7 cellular contexts compared by ENCODE assay signal in genomic region chr4:139666735-139667266, GRCh38. TPM values are rescaled to one million over a fixed set of nuclear protein-coding genes. Genes with fewer than 3 reads are reported as not detected.
DNase-seq lines count a peak whose midpoint lies in the region; ATAC-seq and TF ChIP-seq lines count a peak whose summit lies in the region.

No MANE protein-coding gene starts in this region.

- H3K27ac ChIP-seq in esophagus (ENCODE audit: low read depth in 2 of 2, low read length in 1 of 2) = peak overlapping the region; percentile 77 to 88

- no peaks in the 10 kb centered on the region for H3K36me3 ChIP-seq in MG63
- H3K36me3 ChIP-seq in esophagus (ENCODE audit: control insufficient read depth in 2 of 2, insufficient read depth in 2 of 2, low read length in 1 of 2) = no peaks in the 10 kb centered on the region

- H3K4me3 Mint-ChIP-seq in T-helper 2 cell treated with Interferon-gamma antibody and Interleukin-4, amounts not matched to agents 5 μg/mL and 100 μg/mL, for 36 hours = peak overlapping the region; percentile 92
- H3K4me3 Mint-ChIP-seq in natural killer cell = peak overlapping the region; percentile 91

- H3K9me3 ChIP-seq in MG63 = no peaks in the 10 kb centered on the region
- H3K9me3 ChIP-seq in esophagus (ENCODE audit: control insufficient read depth in 2 of 2, insufficient read depth in 1 of 2, low read depth in 1 of 2, low read length in 1 of 2) = no peaks in the 10 kb centered on the region

- ATAC-seq in GM18861 (IDR thresholded peaks at IDR 0.05; ENCODE audit: unreplicated experiment) = peak; percentile 30
- peak in 2 of 3 donors; percentile 27 to 40 for ATAC-seq in natural killer cell
- no peak for ATAC-seq in HG03175 (IDR thresholded peaks at IDR 0.05; ENCODE audit: unreplicated experiment)

- H3K4me3 ChIP-seq in MG63 = peak overlapping the region; percentile 56
- H3K4me3 ChIP-seq in esophagus (ENCODE audit: low read depth in 1 of 2, low read length in 2 of 2) = peak overlapping the region; percentile 33 to 82

- peaks cover 11% of the 10 kb centered on the region for H3K36me3 Mint-ChIP-seq in T-helper 2 cell treated with Interferon-gamma antibody and Interleukin-4, amounts not matched to agents 5 μg/mL and 100 μg/mL, for 36 hours (ENCODE audit: low read depth)
- H3K36me3 Mint-ChIP-seq in natural killer cell = no peaks in the 10 kb centered on the region

- H3K27me3 ChIP-seq in MG63 = no peaks in the 10 kb centered on the region
- H3K27me3 ChIP-seq in esophagus (ENCODE audit: control insufficient read depth in 1 of 2, insufficient read depth in 2 of 2, low read length in 2 of 2) = no peaks in the 10 kb centered on the region

- no peaks in the 10 kb centered on the region for H3K9me3 Mint-ChIP-seq in T-helper 2 cell treated with Interferon-gamma antibody and Interleukin-4, amounts not matched to agents 5 μg/mL and 100 μg/mL, for 36 hours
- no peaks in the 10 kb centered on the region for H3K9me3 Mint-ChIP-seq in natural killer cell

- H3K4me1 ChIP-seq in esophagus (ENCODE audit: control insufficient read depth in 2 of 2, insufficient read depth in 2 of 2, low read length in 1 of 2) = peaks cover 4 to 11% of the 10 kb centered on the region in 2 donors

- DNase-seq in MG63 (peak; percentile 7), natural killer cell (no peak), T-helper 9 cell (no peak)
- DNase-seq in T-helper 2 cell treated with Interferon-gamma antibody and Interleukin-4, amounts not matched to agents 5 μg/mL and 100 μg/mL, for 36 hours (ENCODE audit: low spot score) = peak; percentile 9

- no peaks in the 10 kb centered on the region for H3K27me3 Mint-ChIP-seq in T-helper 2 cell treated with Interferon-gamma antibody and Interleukin-4, amounts not matched to agents 5 μg/mL and 100 μg/mL, for 36 hours (ENCODE audit: low read depth)
- no peaks in the 10 kb centered on the region for H3K27me3 Mint-ChIP-seq in natural killer cell (ENCODE audit: low read depth in 2 of 2)

- 28 to 30% methylated on average over 11 of the region's 11 CpGs for WGBS in esophagus, 2 donors

- peaks cover 34% of the 10 kb centered on the region for H3K4me1 Mint-ChIP-seq in T-helper 2 cell treated with Interferon-gamma antibody and Interleukin-4, amounts not matched to agents 5 μg/mL and 100 μg/mL, for 36 hours (ENCODE audit: low read depth)
- H3K4me1 Mint-ChIP-seq in natural killer cell = peaks cover 50 to 51% of the 10 kb centered on the region in 2 donors

- TF ChIP-seq CTCF in natural killer cell (IDR thresholded peaks at IDR 0.05) = no peak

- intact Hi-C loops in natural killer cell (cut with micrococcal nuclease) = no loop called here

- H3K27ac Mint-ChIP-seq in T-helper 2 cell treated with Interferon-gamma antibody and Interleukin-4, amounts not matched to agents 5 μg/mL and 100 μg/mL, for 36 hours = peak overlapping the region; percentile 94
- H3K27ac Mint-ChIP-seq in natural killer cell = peak overlapping the region; percentile 81 to 85

RNA-seq across cellular contexts. Expression of gene MGST2, which starts 1.2 kb away (rescaled TPM):
- total RNA-seq in MG63 (2014; rRNA removed; shearing (Covaris generic); ENCODE audit: low replicate concordance) = 2.3 and 10.5 TPM in 2 replicates
- polyA plus RNA-seq in esophagus = 100 to 1,000 TPM; 232 to 331 TPM
- 10 to 100 TPM in 2 of 3 donors, 1 to 10 TPM in 1; 7.8 to 17.0 (median 10.9) TPM for total RNA-seq in natural killer cell

Comparison
In these comparisons a context has a peak if more than half of its experiments do, and no peak if none do; other contexts are left out.
1. DNase-seq: peak in MG63 (single experiment) and T-helper 2 cell treated with Interferon-gamma antibody and Interleukin-4, amounts not matched to agents 5 μg/mL and 100 μg/mL, for 36 hours (single experiment); none in natural killer cell (single experiment) and T-helper 9 cell (single experiment).